13 cellular contexts compared by ENCODE assay signal in the genomic region with DNA sequence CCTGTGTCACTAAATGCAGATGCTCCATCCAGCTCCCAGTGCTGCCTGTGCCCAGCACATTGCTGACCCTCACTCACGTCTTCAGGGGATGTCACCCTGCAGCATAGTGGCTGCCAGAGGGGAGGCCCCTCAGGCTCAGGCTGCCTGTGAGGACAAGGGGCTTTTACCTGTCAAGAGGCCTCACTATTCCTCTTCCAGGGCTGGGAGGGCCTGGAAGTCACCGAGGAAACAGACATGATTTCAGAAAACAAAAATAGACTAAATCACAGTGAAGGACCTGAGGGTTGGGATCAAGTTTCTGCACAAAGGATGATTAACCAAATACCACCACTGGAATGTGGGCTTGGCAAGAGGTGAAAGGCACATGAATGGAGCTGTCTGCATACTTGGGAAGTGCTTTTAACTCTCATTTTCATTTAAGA.
A peak's percentile ranks its signal among the peaks of the same experiment; 100 is the strongest.
DNase-seq lines count a peak whose midpoint lies in the region; ATAC-seq, FAIRE-seq and TF ChIP-seq lines count a peak whose summit lies in the region.
"Had no signal": no experiment of that assay in that cellular context is flagged by ENCODE, and none has a peak within 500 bp of the region (broad histone marks: within the 10 kb centered on the region; RNA-seq: fewer than 3 reads in every experiment).

No MANE protein-coding gene starts in this region.

- ATAC-seq in HG02798 (IDR thresholded peaks at IDR 0.05; ENCODE audit: poor library complexity, unreplicated experiment), result no peak
- ATAC-seq: SK-N-SH treated with all-trans-retinoic acid at 6 μM for 48 hours had no signal

- intact Hi-C loops in kidney (cut with DNase I), result no loop called here

- DNase-seq in astrocyte of the cerebellum (ENCODE audit: low read depth) (peak; percentile 91), kidney (no peak), stromal cell of bone marrow (ENCODE audit: low read depth) (peak; percentile 19), SK-N-DZ (ENCODE audit: low spot score) (no peak)
- no peak for DNase-seq in NK-92 treated with Interleukin-12 subunit alpha and Interleukin-12 subunit beta, amount 100 ng/mL, for 24 hours (lab: John Stamatoyannopoulos, UW)
- DNase-seq: NCI-H524; stimulated activated naive CD4-positive, alpha-beta T cell had no signal

- H3K27ac ChIP-seq in HUES64 (ENCODE audit: low read depth, low read length), result peak overlapping the region; percentile 68; the same call in 1 of the 2 replicates
- H3K27ac ChIP-seq in kidney (ENCODE audit: low read depth in 2 of 2, low read length in 2 of 2), result peak overlapping the region; percentile 76 to 94
- H3K27ac ChIP-seq: esophagus muscularis mucosa, neutrophil had no signal

- in situ Hi-C loops in astrocyte of the cerebellum (cut with HindIII; ENCODE audit: low sequenced_read_pairs), result loop anchor here (5.0 kb wide), 1 partner anchor 47 kb away; no protein-coding TSS in a partner anchor

- H3K4me1 ChIP-seq in HUES64 (ENCODE audit: insufficient read depth, low read length) (peaks cover 15% of the 10 kb centered on the region), kidney (ENCODE audit: control insufficient read depth in 1 of 2, insufficient read depth in 1 of 2, low read depth in 1 of 2, low read length in 2 of 2) (peaks cover 14 to 30% of the 10 kb centered on the region in 2 donors)

- H3K4me3 ChIP-seq in HUES64 (ENCODE audit: low read length) (no peak overlapping the region), astrocyte of the cerebellum (ENCODE audit: low read depth, low read length) (no peak overlapping the region), kidney (ENCODE audit: low read length in 2 of 2) (peak overlapping the region in 1 of 2 donors; percentile 55)
- H3K4me3 ChIP-seq: esophagus muscularis mucosa had no signal

- H3K9ac ChIP-seq in HUES64 (ENCODE audit: low read depth, low read length) (peak overlapping the region; percentile 43; the same call in 1 of the 2 replicates), kidney (ENCODE audit: low read length in 2 of 2) (peak overlapping the region in 1 of 2 donors; percentile 56)

- H3K36me3 ChIP-seq in HUES64 (ENCODE audit: insufficient read depth, low read length) (no peaks in the 10 kb centered on the region), kidney (ENCODE audit: control insufficient read depth in 1 of 2, insufficient read depth in 2 of 2, low read length in 2 of 2) (no peaks in the 10 kb centered on the region)
- H3K36me3 ChIP-seq: esophagus muscularis mucosa, neutrophil had no signal

- TF ChIP-seq CTCF in astrocyte of the cerebellum (IDR thresholded peaks at IDR 0.05; ENCODE audit: low read depth, low read length, missing control alignments), result no peak
- TF ChIP-seq CTCF in kidney (IDR thresholded peaks at IDR 0.05; ENCODE audit: borderline replicate concordance, extremely low read depth, insufficient read depth), result no peak

- FAIRE-seq in kidney (lab: Jason Lieb, UNC), result peak; percentile 79

- WGBS in HUES64, result 46% methylated on average over 2 of the region's 2 CpGs

- no peaks in the 10 kb centered on the region for H3K27me3 ChIP-seq in HUES64 (ENCODE audit: insufficient read depth, low read length)
- H3K27me3 ChIP-seq: esophagus muscularis mucosa, neutrophil had no signal

- H3K9me3 ChIP-seq in HUES64 (ENCODE audit: insufficient read depth, low read depth, low read length), result no peaks in the 10 kb centered on the region
- no peaks in the 10 kb centered on the region for H3K9me3 ChIP-seq in kidney (ENCODE audit: control insufficient read depth in 1 of 2, low read length in 2 of 2)
- H3K9me3 ChIP-seq: Caco-2, esophagus muscularis mucosa, neutrophil had no signal

Comparison
In these comparisons a context has a peak if more than half of its experiments do, and no peak if none do; other contexts are left out.
1. DNase-seq: peak in astrocyte of the cerebellum (single experiment) and stromal cell of bone marrow (single experiment); none in kidney (single experiment), NK-92 treated with Interleukin-12 subunit alpha and Interleukin-12 subunit beta, amount 100 ng/mL, for 24 hours (single experiment) and SK-N-DZ (single experiment).